ENCODE assay signal across 13 cellular contexts in genomic region chr3:119401069-119401468, GRCh38.
DNase-seq lines count a peak whose midpoint lies in the region; ATAC-seq and TF ChIP-seq lines count a peak whose summit lies in the region.
"Had no signal": no experiment of that assay in that cellular context is flagged by ENCODE, and none has a peak within 500 bp of the region (broad histone marks: within the 10 kb centered on the region; RNA-seq: fewer than 3 reads in every experiment).

No MANE protein-coding gene starts in this region.

- peak; percentile 40 for ATAC-seq in GM19397 (IDR thresholded peaks at IDR 0.05; ENCODE audit: unreplicated experiment)
- peak; percentile 46 for ATAC-seq in HG02678 (IDR thresholded peaks at IDR 0.05; ENCODE audit: unreplicated experiment)
- ATAC-seq in HG03565 (IDR thresholded peaks at IDR 0.05; ENCODE audit: unreplicated experiment): peak; percentile 35
- ATAC-seq in esophagus mucosa: no peak
- no peak for ATAC-seq in HG03469 (IDR thresholded peaks at IDR 0.05; ENCODE audit: unreplicated experiment)

- in situ Hi-C loops in GM13976 (cut with MboI; ENCODE audit: low sequenced_read_pairs, unreplicated experiment): no loop called here

- DNase-seq in GM13976 (ENCODE audit: low spot score) (peak; percentile 46), HuH-7 (ENCODE audit: low spot score) (no peak), CD1c-positive myeloid dendritic cell (ENCODE audit: extremely low spot score) (no peak)
- DNase-seq: activated CD4-positive, alpha-beta T cell treated with anti-CD3 and anti-CD28 coated beads, Interleukin-2, amount 50 U/mL, for 1 hour; activated naive CD4-positive, alpha-beta T cell treated with anti-CD3 and anti-CD28 coated beads for 36 hours; AML-193; hippocampal formation; PC-9 had no signal

- no peak for TF ChIP-seq CTCF in GM13976 (IDR thresholded peaks at IDR 0.05; ENCODE audit: borderline replicate concordance, control extremely low read depth, extremely low read depth, insufficient read depth, missing control alignments)

Comparison
In these comparisons a context has a peak if more than half of its experiments do, and no peak if none do; other contexts are left out.
1. ATAC-seq: peak in GM19397 (single experiment), HG02678 (single experiment) and HG03565 (single experiment); none in esophagus mucosa (single experiment) and HG03469 (single experiment).